ENCODE assay signal across 22 cellular contexts in the genomic region with DNA sequence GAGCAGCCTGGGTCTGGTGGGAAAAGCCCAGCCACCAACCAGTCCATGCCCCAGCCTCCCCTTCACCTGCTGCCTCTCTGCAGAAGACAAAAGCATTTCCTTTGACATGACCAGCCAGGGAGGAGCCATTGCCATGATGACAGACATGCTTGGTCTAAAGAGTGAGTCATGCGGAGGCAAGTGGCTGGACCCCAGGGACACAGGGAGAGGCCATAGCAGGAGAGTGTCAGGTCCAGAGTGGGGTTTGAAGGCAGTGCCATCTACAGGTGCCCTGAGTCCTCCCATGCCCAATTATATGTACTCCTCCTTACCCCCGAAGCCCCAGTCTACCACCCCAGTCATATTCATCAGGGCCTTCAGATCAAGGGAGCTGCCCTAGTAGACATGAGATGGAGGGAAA.
DNase-seq lines count a peak whose midpoint lies in the region; ATAC-seq, FAIRE-seq and TF ChIP-seq lines count a peak whose summit lies in the region.
"Had no signal": no experiment of that assay in that cellular context is flagged by ENCODE, and none has a peak within 500 bp of the region (broad histone marks: within the 10 kb centered on the region; RNA-seq: fewer than 3 reads in every experiment).

No MANE protein-coding gene starts in this region.

- peaks cover 25% of the 10 kb centered on the region for H3K4me1 Mint-ChIP-seq in WTC11
- H3K4me1 Mint-ChIP-seq: activated B cell treated with CpG ODN at 0.5 μM for 24 hours, naive B cell had no signal

- H3K4me3 Mint-ChIP-seq in WTC11 = no peak overlapping the region
- H3K4me3 Mint-ChIP-seq: activated B cell treated with CpG ODN at 0.5 μM for 24 hours; activated CD8-positive, alpha-beta T cell treated with anti-CD3 and anti-CD28 coated beads, Interleukin-2, amount 10 ng/mL, durations not matched to agents 7 days and 5 days; activated naive CD8-positive, alpha-beta T cell treated with anti-CD3 and anti-CD28 coated beads, Interleukin-2, amount 10 ng/mL, durations not matched to agents 7 days and 5 days; activated T-cell treated with anti-CD3 and anti-CD28 coated beads, Interleukin-2, amount 50 U/mL, for 4 hours; naive B cell; T-helper 17 cell had no signal

- FAIRE-seq in pancreas (lab: Jason Lieb, UNC) (no peak), H54 (lab: Jason Lieb, UNC) (no peak)

- no peaks in the 10 kb centered on the region for H3K9me3 ChIP-seq in pancreas

- peak overlapping the region in 3 of 4 donors; percentile 4 to 42 (median 23) for H3K27ac ChIP-seq in pancreas

- H3K27ac Mint-ChIP-seq in WTC11 = no peak overlapping the region
- H3K27ac Mint-ChIP-seq: activated B cell treated with CpG ODN at 0.5 μM for 24 hours; activated naive CD8-positive, alpha-beta T cell treated with anti-CD3 and anti-CD28 coated beads, Interleukin-2, amount 10 ng/mL, durations not matched to agents 7 days and 5 days; naive B cell had no signal

- WGBS in pancreas, 2 donors = 84 to 95% methylated on average over 2 of the region's 2 CpGs

- peaks cover 4% of the 10 kb centered on the region; the same call in 1 of the 2 replicates for H3K36me3 Mint-ChIP-seq in WTC11
- H3K36me3 Mint-ChIP-seq: naive B cell had no signal

- no peaks in the 10 kb centered on the region for H3K27me3 Mint-ChIP-seq in WTC11 (ENCODE audit: low read depth)
- H3K27me3 Mint-ChIP-seq: activated B cell treated with CpG ODN at 0.5 μM for 24 hours; activated naive CD8-positive, alpha-beta T cell treated with anti-CD3 and anti-CD28 coated beads, Interleukin-2, amount 10 ng/mL, durations not matched to agents 7 days and 5 days; T-helper 17 cell had no signal

- no peak for TF ChIP-seq CTCF in pancreas (IDR thresholded peaks at IDR 0.05)
- TF ChIP-seq CTCF in omental fat pad (IDR thresholded peaks at IDR 0.05) = no peak
- no peak for TF ChIP-seq CTCF in WTC11 (IDR thresholded peaks at IDR 0.05)

- no peak for TF ChIP-seq POLR2A in H54 (IDR thresholded peaks at IDR 0.05; ENCODE audit: low read depth, low read length)

- no peak overlapping the region for H3K4me3 ChIP-seq in pancreas
- H3K4me3 ChIP-seq: dorsolateral prefrontal cortex, smooth muscle cell had no signal

- ATAC-seq in pancreas (no peak), omental fat pad (ENCODE audit: low FRiP score) (no peak), WTC11 (no peak)
- ATAC-seq: activated CD8-positive, alpha-beta T cell treated with anti-CD3 and anti-CD28 coated beads, Interleukin-2, amount 10 ng/mL, durations not matched to agents 7 days and 5 days; activated T-cell treated with anti-CD3 and anti-CD28 coated beads, Interleukin-2, amount 50 U/mL, for 4 hours; esophagus mucosa; T-helper 17 cell had no signal

- POLR2A ChIA-PET in WTC11 (lab: Charles Lee) = no interaction called here

- peaks cover 5% of the 10 kb centered on the region for H3K9me3 Mint-ChIP-seq in WTC11
- H3K9me3 Mint-ChIP-seq: activated B cell treated with CpG ODN at 0.5 μM for 24 hours; activated naive CD8-positive, alpha-beta T cell treated with anti-CD3 and anti-CD28 coated beads, Interleukin-2, amount 10 ng/mL, durations not matched to agents 7 days and 5 days; activated T-cell treated with anti-CD3 and anti-CD28 coated beads, Interleukin-2, amount 50 U/mL, for 4 hours had no signal

- no peaks in the 10 kb centered on the region for H3K36me3 ChIP-seq in pancreas

- DNase-seq in DMS53 treated with DMSO at 0.1 percent for 48 hours (lab: John Stamatoyannopoulos, UW; ENCODE audit: unreplicated experiment) (peak; percentile 40), LoVo (ENCODE audit: low spot score) (peak; percentile 9), dermis blood vessel endothelial cell (peak; percentile 18), pancreas (no peak), COR-L47 (lab: John Stamatoyannopoulos, UW) (no peak), omental fat pad (ENCODE audit: low spot score) (no peak), H54 (ENCODE audit: insufficient read length, low spot score) (no peak), WTC11 (ENCODE audit: low spot score) (no peak)
- DNase-seq: activated B cell treated with CpG ODN at 0.5 μM for 24 hours; activated CD8-positive, alpha-beta T cell treated with anti-CD3 and anti-CD28 coated beads, Interleukin-2, amount 10 ng/mL, durations not matched to agents 7 days and 5 days; activated naive CD8-positive, alpha-beta T cell treated with anti-CD3 and anti-CD28 coated beads, Interleukin-2, amount 10 ng/mL, durations not matched to agents 7 days and 5 days; activated T-cell treated with anti-CD3 and anti-CD28 coated beads, Interleukin-2, amount 50 U/mL, for 4 hours; dorsolateral prefrontal cortex; MV-4-11; naive B cell; NCI-H2029; NCI-H510A; SHP77 treated with DMSO at 0.1 percent for 48 hours; stimulated activated CD4-positive, alpha-beta T cell treated with anti-CD3 and anti-CD28 coated beads, Interleukin-4, amount 100 ng/mL, for 24 hours; T-helper 17 cell had no signal

- CTCF ChIA-PET in WTC11 (lab: Charles Lee) = interaction anchor here (0.9 to 2.2 kb wide), 3 partner anchors 10 to 121 kb away, joined by 3 to 16 read pairs (median 4); no protein-coding TSS in a partner anchor

- H3K4me1 ChIP-seq in pancreas = peaks cover 0 to 3% (median 0%) of the 10 kb centered on the region in 3 donors

- intact Hi-C loops in pancreas (cut with DNase I) = no loop called here

- no peaks in the 10 kb centered on the region for H3K27me3 ChIP-seq in pancreas
- H3K27me3 ChIP-seq: dorsolateral prefrontal cortex had no signal

TF ChIP-seq in WTC11, 78 proteins besides CTCF, POLR2A, EP300 and RAD21:
- TF ChIP-seq ZNF416 (CRISPR knock-in tag; IDR thresholded peaks at IDR 0.05) = no peak
- no peak for TF ChIP-seq SOX15 (CRISPR knock-in tag; IDR thresholded peaks at IDR 0.05)
- TF ChIP-seq, protein P1, sequence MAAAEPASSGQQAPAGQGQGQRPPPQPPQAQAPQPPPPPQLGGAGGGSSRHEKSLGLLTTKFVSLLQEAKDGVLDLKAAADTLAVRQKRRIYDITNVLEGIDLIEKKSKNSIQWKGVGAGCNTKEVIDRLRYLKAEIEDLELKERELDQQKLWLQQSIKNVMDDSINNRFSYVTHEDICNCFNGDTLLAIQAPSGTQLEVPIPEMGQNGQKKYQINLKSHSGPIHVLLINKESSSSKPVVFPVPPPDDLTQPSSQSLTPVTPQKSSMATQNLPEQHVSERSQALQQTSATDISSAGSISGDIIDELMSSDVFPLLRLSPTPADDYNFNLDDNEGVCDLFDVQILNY (CRISPR knock-in tag; IDR thresholded peaks at IDR 0.05) = no peak

Comparison
In these comparisons a context has a peak if more than half of its experiments do, and no peak if none do; other contexts are left out.
1. DNase-seq: peak in DMS53 treated with DMSO at 0.1 percent for 48 hours (single experiment), LoVo (single experiment) and dermis blood vessel endothelial cell (single experiment); none in pancreas (0 of 6), COR-L47 (single experiment), omental fat pad (single experiment), H54 (single experiment) and WTC11 (single experiment).